Comparison of ENCODE assay signal across 17 cellular contexts in the genomic region with DNA sequence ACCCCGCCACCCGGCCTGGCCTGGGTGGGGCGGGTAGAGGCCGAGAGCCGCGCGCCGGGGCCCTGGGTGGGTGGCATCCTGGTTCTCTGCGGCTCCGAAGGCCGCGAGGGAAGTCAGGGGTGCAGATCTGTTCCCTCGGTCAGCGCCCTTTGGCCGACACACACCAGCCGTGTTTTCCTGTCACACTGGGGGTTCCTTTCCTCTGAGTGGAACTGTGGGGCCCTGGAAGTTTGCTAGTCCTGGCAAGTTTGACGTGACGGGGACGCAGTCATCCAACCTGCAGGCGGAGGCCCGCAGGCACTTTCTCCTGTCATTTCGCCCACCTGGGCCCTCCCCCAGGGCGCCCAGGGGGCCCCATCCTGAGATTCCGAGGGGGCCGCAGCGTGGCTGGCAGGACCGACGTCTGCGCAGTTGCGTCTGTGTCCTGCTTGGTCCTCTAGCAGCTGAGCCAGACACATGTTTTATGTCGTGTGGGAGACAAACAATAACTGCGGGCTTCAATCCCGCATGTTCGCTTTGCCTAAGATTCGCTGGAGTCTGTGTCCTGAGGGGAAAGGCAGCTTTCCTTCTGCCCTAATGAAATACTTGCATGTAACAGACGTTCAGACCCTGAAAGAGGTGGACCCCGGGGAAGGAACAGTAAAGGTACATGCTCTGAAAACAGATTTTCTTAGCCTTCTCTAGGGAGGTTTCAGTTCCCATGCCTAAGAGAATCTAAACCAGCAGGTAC. TPM values are rescaled to one million over a fixed set of nuclear protein-coding genes. Genes with fewer than 3 reads are reported as not detected.
DNase-seq lines count a peak whose midpoint lies in the region; ATAC-seq and TF ChIP-seq lines count a peak whose summit lies in the region.
"Had no signal": no experiment of that assay in that cellular context is flagged by ENCODE, and none has a peak within 500 bp of the region (broad histone marks: within the 10 kb centered on the region; RNA-seq: fewer than 3 reads in every experiment).

No MANE protein-coding gene starts in this region.

- peaks cover 8% of the 10 kb centered on the region for H3K4me1 Mint-ChIP-seq in T-helper 17 cell

- intact Hi-C loops in spleen (cut with DNase I; ENCODE audit: low total_unique reads), result no loop called here

- peaks cover 82% of the 10 kb centered on the region for H3K27me3 ChIP-seq in H7 (ENCODE audit: control insufficient read depth, insufficient read depth, low read length)
- peaks cover 0 to 89% (median 47%) of the 10 kb centered on the region in 7 donors for H3K27me3 ChIP-seq in spleen (replicated peaks in 1 of 7)
- peaks cover 47% of the 10 kb centered on the region for H3K27me3 ChIP-seq in HAP-1 (ENCODE audit: low read depth)

- no peak for TF ChIP-seq POLR2A in spleen (IDR thresholded peaks at IDR 0.05)

- CTCF ChIA-PET in RWPE1 (lab: Yijun Ruan, JAX), result no interaction called here

- ATAC-seq in T-helper 17 cell, result no peak
- ATAC-seq: naive thymus-derived CD8-positive, alpha-beta T cell had no signal

- peaks cover 68% of the 10 kb centered on the region for H3K27me3 Mint-ChIP-seq in T-helper 17 cell

- peak overlapping the region; percentile 50 for H3K4me3 ChIP-seq in H7 (ENCODE audit: insufficient read depth, low read depth, low read length)
- H3K4me3 ChIP-seq in iPS-18c (ENCODE audit: insufficient read depth, low read depth, low read length), result peak overlapping the region; percentile 62; the same call in 1 of the 2 replicates
- H3K4me3 ChIP-seq in spleen, result peak overlapping the region in 6 of 8 donors; percentile 22 to 63 (median 33)
- no peak overlapping the region for H3K4me3 ChIP-seq in HAP-1
- H3K4me3 ChIP-seq: PC-9 had no signal

- no peaks in the 10 kb centered on the region for H3K9me3 ChIP-seq in T-helper 17 cell (ENCODE audit: control insufficient read depth, low read length, poor library complexity, severe bottlenecking)
- H3K9me3 ChIP-seq in iPS-18c (ENCODE audit: control insufficient read depth, insufficient read depth, low read length), result peaks cover 2% of the 10 kb centered on the region
- no peaks in the 10 kb centered on the region for H3K9me3 ChIP-seq in spleen
- H3K9me3 ChIP-seq in HAP-1, result peaks cover 5% of the 10 kb centered on the region; the same call in 1 of the 2 replicates

- no peak overlapping the region for H3K27ac Mint-ChIP-seq in T-helper 17 cell
- H3K27ac Mint-ChIP-seq: activated naive CD8-positive, alpha-beta T cell treated with anti-CD3 and anti-CD28 coated beads, Interleukin-2, amount 10 ng/mL, durations not matched to agents 7 days and 5 days; naive thymus-derived CD8-positive, alpha-beta T cell had no signal

- H3K36me3 Mint-ChIP-seq in T-helper 17 cell (ENCODE audit: low read depth), result no peaks in the 10 kb centered on the region
- H3K36me3 Mint-ChIP-seq: activated naive CD8-positive, alpha-beta T cell treated with anti-CD3 and anti-CD28 coated beads, Interleukin-2, amount 10 ng/mL, durations not matched to agents 7 days and 5 days; naive thymus-derived CD8-positive, alpha-beta T cell had no signal

- H3K36me3 ChIP-seq in H7 (replicated peaks; ENCODE audit: control insufficient read depth, insufficient read depth, low read length) (no peaks in the 10 kb centered on the region), spleen (no peaks in the 10 kb centered on the region), HAP-1 (replicated peaks) (no peaks in the 10 kb centered on the region)
- H3K36me3 ChIP-seq: cardiac muscle cell had no signal

- peak overlapping the region; percentile 31 for H3K4me3 Mint-ChIP-seq in T-helper 17 cell
- H3K4me3 Mint-ChIP-seq: activated naive CD8-positive, alpha-beta T cell treated with anti-CD3 and anti-CD28 coated beads, Interleukin-2, amount 10 ng/mL, durations not matched to agents 7 days and 5 days had no signal

- POLR2A ChIA-PET in RWPE1 (lab: Yijun Ruan, JAX; ENCODE audit: low non-redundant PET), result no interaction called here

- DNase-seq in H7, result peak; percentile 50
- DNase-seq in T-helper 17 cell, result no peak
- no peak for DNase-seq in spleen
- DNase-seq in HAP-1 (ENCODE audit: low spot score in 2 of 2), result no peak
- no peak for DNase-seq in NCI-H1048 (lab: John Stamatoyannopoulos, UW)
- DNase-seq in RWPE1 (ENCODE audit: low spot score), result no peak
- DNase-seq: AML-193; effector memory CD4-positive, alpha-beta T cell; MV-4-11; naive thymus-derived CD8-positive, alpha-beta T cell; NCI-H2029 treated with DMSO at 0.1 percent for 48 hours; NCI-H524 treated with DMSO at 0.1 percent for 48 hours; PC-9 had no signal

- 49 to 79% (median 61%) methylated on average over 20 to 37 of the region's 37 CpGs for WGBS in spleen, 5 donors

- no peak for TF ChIP-seq CTCF in spleen (IDR thresholded peaks at IDR 0.05 in 8 of 11, conservative IDR thresholded peaks at IDR 0.05 in 3 of 11)
- no peak for TF ChIP-seq CTCF in RWPE1 (conservative IDR thresholded peaks at IDR 0.05; ENCODE audit: low read depth)

- no peak overlapping the region for H3K27ac ChIP-seq in spleen
- H3K27ac ChIP-seq in RWPE1, result no peak overlapping the region
- H3K27ac ChIP-seq: cardiac muscle cell, PC-9 had no signal

- peaks cover 0 to 26% (median 19%) of the 10 kb centered on the region in 6 donors for H3K4me1 ChIP-seq in spleen
- peaks cover 2% of the 10 kb centered on the region; the same call in 1 of the 2 replicates for H3K4me1 ChIP-seq in HAP-1

- in situ Hi-C loops in HAP-1 (cut with MboI; ENCODE audit: low sequenced_read_pairs), result no loop called here

RNA-seq across cellular contexts. Expression of gene FAM163A, which starts 1.5 kb away (rescaled TPM):
- 0.10 and 0.11 TPM in 2 replicates for total RNA-seq in H7 (2014; rRNA removed; shearing (Covaris generic))
- total RNA-seq in T-helper 17 cell (under 1 TPM in 1 of 2 donors, not detected in 1; 0.10 TPM), spleen (under 1 TPM in 4 of 7 donors, not detected in 3; 0.14 to 0.28 (median 0.19) TPM)
- under 1 TPM; 0.20 to 0.47 (median 0.32) TPM for polyA plus RNA-seq in spleen
- total RNA-seq: activated naive CD8-positive, alpha-beta T cell treated with anti-CD3 and anti-CD28 coated beads, Interleukin-2, amount 10 ng/mL, durations not matched to agents 7 days and 5 days; lower leg skin; naive thymus-derived CD8-positive, alpha-beta T cell; PC-9 had no signal
- polyA plus RNA-seq: naive thymus-derived CD8-positive, alpha-beta T cell had no signal
